In genomic region chr6:158910484-158911075, GRCh38 we compare ENCODE assay signal across 8 cellular contexts.
DNase-seq lines count a peak whose midpoint lies in the region; ATAC-seq and TF ChIP-seq lines count a peak whose summit lies in the region.

No MANE protein-coding gene starts in this region.

- intact Hi-C loops in mucosa of descending colon (cut with DNase I, micrococcal nuclease): no loop called here

- H3K27me3 Mint-ChIP-seq in activated CD8-positive, alpha-beta T cell treated with anti-CD3 and anti-CD28 coated beads, Interleukin-2, amount 10 ng/mL, durations not matched to agents 7 days and 5 days (ENCODE audit: low read depth): no peaks in the 10 kb centered on the region

- CTCF ChIA-PET in activated CD8-positive, alpha-beta T cell treated with anti-CD3 and anti-CD28 coated beads, Interleukin-2, amount 10 ng/mL, durations not matched to agents 7 days and 5 days (lab: Charles Lee): interaction anchor here (0.8 to 1.3 kb wide), 3 partner anchors 40 to 348 kb away, joined by 3 read pairs; no protein-coding TSS in a partner anchor

- POLR2A ChIA-PET in activated CD8-positive, alpha-beta T cell treated with anti-CD3 and anti-CD28 coated beads, Interleukin-2, amount 10 ng/mL, durations not matched to agents 7 days and 5 days (lab: Charles Lee): interaction anchor here (0.8 to 4.5 kb wide), 2 partner anchors 41 to 121 kb away, joined by 3 to 23 read pairs; no protein-coding TSS in a partner anchor

- no peak for DNase-seq in activated CD8-positive, alpha-beta T cell treated with anti-CD3 and anti-CD28 coated beads, Interleukin-2, amount 10 ng/mL, durations not matched to agents 7 days and 5 days
- no peak for DNase-seq in mucosa of descending colon
- DNase-seq in OCI-M1 (lab: John Stamatoyannopoulos, UW): no peak
- DNase-seq in NCI-H2029 (lab: John Stamatoyannopoulos, UW): no peak
- no peak for DNase-seq in NCI-H510A (lab: John Stamatoyannopoulos, UW)

- peaks cover 9% of the 10 kb centered on the region for H3K9me3 ChIP-seq in mucosa of descending colon

- ATAC-seq in GM18505 (IDR thresholded peaks at IDR 0.05; ENCODE audit: unreplicated experiment) (peak; percentile 83), HG02870 (IDR thresholded peaks at IDR 0.05; ENCODE audit: unreplicated experiment) (peak; percentile 53), mucosa of descending colon (peak; percentile 49), GM21423 (IDR thresholded peaks at IDR 0.05; ENCODE audit: unreplicated experiment) (no peak)
- ATAC-seq in activated CD8-positive, alpha-beta T cell treated with anti-CD3 and anti-CD28 coated beads, Interleukin-2, amount 10 ng/mL, durations not matched to agents 7 days and 5 days: peak; percentile 65

- H3K4me1 Mint-ChIP-seq in activated CD8-positive, alpha-beta T cell treated with anti-CD3 and anti-CD28 coated beads, Interleukin-2, amount 10 ng/mL, durations not matched to agents 7 days and 5 days (ENCODE audit: low read depth): peaks cover 34% of the 10 kb centered on the region

- peak overlapping the region; percentile 23 for H3K4me3 Mint-ChIP-seq in activated CD8-positive, alpha-beta T cell treated with anti-CD3 and anti-CD28 coated beads, Interleukin-2, amount 10 ng/mL, durations not matched to agents 7 days and 5 days

- H3K36me3 Mint-ChIP-seq in activated CD8-positive, alpha-beta T cell treated with anti-CD3 and anti-CD28 coated beads, Interleukin-2, amount 10 ng/mL, durations not matched to agents 7 days and 5 days (ENCODE audit: low read depth): peaks cover 4% of the 10 kb centered on the region

- no peak for TF ChIP-seq CTCF in mucosa of descending colon (IDR thresholded peaks at IDR 0.05)

- TF ChIP-seq POLR2A in GM18505 (IDR thresholded peaks at IDR 0.05; ENCODE audit: borderline replicate concordance, extremely low read depth, insufficient read depth, insufficient read length): peak; percentile 44

- H3K4me3 ChIP-seq in mucosa of descending colon: no peak overlapping the region

- H3K9me3 Mint-ChIP-seq in activated CD8-positive, alpha-beta T cell treated with anti-CD3 and anti-CD28 coated beads, Interleukin-2, amount 10 ng/mL, durations not matched to agents 7 days and 5 days (ENCODE audit: insufficient read depth): peaks cover 11% of the 10 kb centered on the region

- no peaks in the 10 kb centered on the region for H3K4me1 ChIP-seq in mucosa of descending colon (ENCODE audit: low read depth)

- H3K27ac Mint-ChIP-seq in activated CD8-positive, alpha-beta T cell treated with anti-CD3 and anti-CD28 coated beads, Interleukin-2, amount 10 ng/mL, durations not matched to agents 7 days and 5 days: peak overlapping the region; percentile 26

- no peaks in the 10 kb centered on the region for H3K36me3 ChIP-seq in mucosa of descending colon (ENCODE audit: low read depth)
